In genomic region chr6:31701666-31702420, GRCh38 we compare ENCODE assay signal across 8 cellular contexts. TPM values are rescaled to one million over a fixed set of nuclear protein-coding genes. Genes with fewer than 3 reads are reported as not detected.
DNase-seq lines count a peak whose midpoint lies in the region; ATAC-seq, FAIRE-seq and TF ChIP-seq lines count a peak whose summit lies in the region.

No MANE protein-coding gene starts in this region.

- peaks cover 39% of the 10 kb centered on the region for H3K4me1 Mint-ChIP-seq in dendritic cell treated with granulocyte-macrophage colony-stimulating factor and Interleukin-4, amounts not matched to agents 40 ng/mL and 50 ng/mL, for 4 days (ENCODE audit: low read depth)

- TF ChIP-seq POLR2A in H54 (IDR thresholded peaks at IDR 0.05; ENCODE audit: low read depth, low read length): no peak

- H3K9me3 ChIP-seq in mucosa of descending colon: no peaks in the 10 kb centered on the region

- H3K27me3 Mint-ChIP-seq in dendritic cell treated with granulocyte-macrophage colony-stimulating factor and Interleukin-4, amounts not matched to agents 40 ng/mL and 50 ng/mL, for 4 days: no peaks in the 10 kb centered on the region

- DNase-seq in GM12864 (ENCODE audit: low read depth) (no peak), NCI-H748 treated with DMSO at 0.1 percent for 48 hours (lab: John Stamatoyannopoulos, UW) (peak; percentile 19), mucosa of descending colon (no peak), frontal cortex (ENCODE audit: low spot score in 2 of 2) (no peak), H54 (ENCODE audit: insufficient read length, low spot score) (no peak)

- peak overlapping the region; percentile 90 for H3K4me3 ChIP-seq in GM12864 (ENCODE audit: low read depth, low read length)
- H3K4me3 ChIP-seq in mucosa of descending colon: no peak overlapping the region

- TF ChIP-seq CTCF in GM12864 (IDR thresholded peaks at IDR 0.05; ENCODE audit: low read depth, low read length, missing control alignments) (no peak), mucosa of descending colon (IDR thresholded peaks at IDR 0.05) (no peak)

- intact Hi-C loops in dendritic cell treated with granulocyte-macrophage colony-stimulating factor and Interleukin-4, amounts not matched to agents 40 ng/mL and 50 ng/mL, for 4 days (cut with micrococcal nuclease): no loop called here
- intact Hi-C loops in mucosa of descending colon (cut with DNase I, micrococcal nuclease): no loop called here

- FAIRE-seq in frontal cortex (lab: Jason Lieb, UNC) (no peak), H54 (lab: Jason Lieb, UNC) (no peak)

- H3K4me1 ChIP-seq in mucosa of descending colon (ENCODE audit: low read depth): peaks cover 20% of the 10 kb centered on the region

- peak overlapping the region; percentile 93 for H3K27ac Mint-ChIP-seq in dendritic cell treated with granulocyte-macrophage colony-stimulating factor and Interleukin-4, amounts not matched to agents 40 ng/mL and 50 ng/mL, for 4 days

- no peaks in the 10 kb centered on the region for H3K36me3 ChIP-seq in mucosa of descending colon (ENCODE audit: low read depth)

- peaks cover 57% of the 10 kb centered on the region for H3K36me3 Mint-ChIP-seq in dendritic cell treated with granulocyte-macrophage colony-stimulating factor and Interleukin-4, amounts not matched to agents 40 ng/mL and 50 ng/mL, for 4 days (ENCODE audit: low read depth)

- H3K9me3 Mint-ChIP-seq in dendritic cell treated with granulocyte-macrophage colony-stimulating factor and Interleukin-4, amounts not matched to agents 40 ng/mL and 50 ng/mL, for 4 days: no peaks in the 10 kb centered on the region

- ATAC-seq in mucosa of descending colon: peak; percentile 0
- no peak for ATAC-seq in HG03139 (IDR thresholded peaks at IDR 0.05; ENCODE audit: unreplicated experiment)
- no peak for ATAC-seq in HG03354 (IDR thresholded peaks at IDR 0.05; ENCODE audit: poor library complexity, severe bottlenecking, unreplicated experiment)

- peak overlapping the region; percentile 98 for H3K4me3 Mint-ChIP-seq in dendritic cell treated with granulocyte-macrophage colony-stimulating factor and Interleukin-4, amounts not matched to agents 40 ng/mL and 50 ng/mL, for 4 days

RNA-seq across cellular contexts. Expression of gene ABHD16A, which starts 1.3 kb away (rescaled TPM):
- 10 to 100 TPM; 55.3 to 69.4 (median 68.4) TPM for total RNA-seq in mucosa of descending colon
- total RNA-seq in frontal cortex: 41.6 TPM

RNA-seq across cellular contexts. Expression of gene LY6G6F, which starts 4.8 kb away (rescaled TPM):
- total RNA-seq in mucosa of descending colon (not detected), frontal cortex (not detected)

RNA-seq across cellular contexts. Expression of gene LY6G6D, which starts 13.3 kb away (rescaled TPM):
- 1 to 10 TPM in 1 of 3 donors, under 1 TPM in 1, not detected in 1; 0.90 to 6.1 TPM for total RNA-seq in mucosa of descending colon
- total RNA-seq in frontal cortex: not detected

RNA-seq across cellular contexts. Expression of gene LY6G6C, which starts 19.7 kb away (rescaled TPM):
- total RNA-seq in mucosa of descending colon (under 1 TPM in 1 of 3 donors, not detected in 2; 0.32 TPM), frontal cortex (not detected)

RNA-seq across cellular contexts. Expression of gene LY6G5C, which starts 21.0 kb away (rescaled TPM):
- total RNA-seq in mucosa of descending colon: 1 to 10 TPM; 1.7 to 4.2 (median 2.1) TPM
- total RNA-seq in frontal cortex: 5.3 TPM
